ENCODE assay signal across 2 cellular contexts in genomic region chr5:107282061-107282460, GRCh38.
TF ChIP-seq lines count a peak whose summit lies in the region.

No MANE protein-coding gene starts in this region.

TF ChIP-seq in SK-N-SH treated with all-trans-retinoic acid at 6 μM for 48 hours, 23 proteins besides CTCF, POLR2A, EP300 and RAD21 (continued from another document):
- TF ChIP-seq ISL1 (CRISPR knock-in tag; IDR thresholded peaks at IDR 0.05) (no peak), POU6F1 (CRISPR knock-in tag; IDR thresholded peaks at IDR 0.05; ENCODE audit: borderline replicate concordance, low read depth) (no peak), PATZ1 (CRISPR knock-in tag; IDR thresholded peaks at IDR 0.05; ENCODE audit: borderline replicate concordance) (no peak)

TF ChIP-seq in SK-N-SH, 30 proteins besides CTCF, POLR2A, EP300 and RAD21 (continued from another document):
- TF ChIP-seq MEF2A (IDR thresholded peaks at IDR 0.05; ENCODE audit: borderline replicate concordance, low read depth) (no peak), FOSL2 (IDR thresholded peaks at IDR 0.05; ENCODE audit: borderline replicate concordance, low read depth) (no peak)
